ENCODE assay signal across 13 cellular contexts in genomic region chr5:110880413-110880812, GRCh38.
A peak's percentile ranks its signal among the peaks of the same experiment; 100 is the strongest.
DNase-seq lines count a peak whose midpoint lies in the region; ATAC-seq, FAIRE-seq and TF ChIP-seq lines count a peak whose summit lies in the region.
"Had no signal": no experiment of that assay in that cellular context is flagged by ENCODE, and none has a peak within 500 bp of the region (broad histone marks: within the 10 kb centered on the region; RNA-seq: fewer than 3 reads in every experiment).

No MANE protein-coding gene starts in this region.

- H3K27me3 ChIP-seq in IMR-90 (ENCODE audit: control insufficient read depth, insufficient read depth, low read length) (no peaks in the 10 kb centered on the region), bronchial epithelial cell (ENCODE audit: control insufficient read depth, insufficient read depth, low read length) (no peaks in the 10 kb centered on the region), lung (ENCODE audit: control insufficient read depth, insufficient read depth) (no peaks in the 10 kb centered on the region)

- H3K9me3 ChIP-seq in IMR-90 (ENCODE audit: control insufficient read depth, insufficient read depth, low read length) (no peaks in the 10 kb centered on the region), lung (ENCODE audit: control insufficient read depth in 2 of 2, insufficient read depth in 1 of 2, low read length in 1 of 2) (peaks cover 0 to 3% of the 10 kb centered on the region in 2 donors)

- ATAC-seq in IMR-90 (ENCODE audit: low read depth) = peak; percentile 48
- ATAC-seq in lung (ENCODE audit: insufficient read depth, low FRiP score) = peak; percentile 53
- ATAC-seq: effector memory CD8-positive, alpha-beta T cell had no signal

- H3K18ac ChIP-seq in IMR-90 (ENCODE audit: low read depth, low read length) = peak overlapping the region; percentile 60; the same call in 1 of the 2 replicates

- no peak overlapping the region for H3K56ac ChIP-seq in IMR-90 (ENCODE audit: extremely low read depth, insufficient read depth, low read length)

- no peak for TF ChIP-seq CTCF in AG10803 (conservative IDR thresholded peaks at IDR 0.05; ENCODE audit: low read length)
- TF ChIP-seq CTCF in IMR-90 (conservative IDR thresholded peaks at IDR 0.05; ENCODE audit: low read depth, low read length) = no peak
- no peak for TF ChIP-seq CTCF in bronchial epithelial cell (IDR thresholded peaks at IDR 0.05; ENCODE audit: insufficient read depth, low read length, severe bottlenecking)
- TF ChIP-seq CTCF in lung (IDR thresholded peaks at IDR 0.05; ENCODE audit: control extremely low read depth, extremely low read depth) = no peak
- TF ChIP-seq CTCF in GM13977 (IDR thresholded peaks at IDR 0.05; ENCODE audit: extremely low read depth, insufficient read depth, missing control alignments) = no peak

- no peaks in the 10 kb centered on the region for H4K20me1 ChIP-seq in IMR-90 (ENCODE audit: insufficient read depth, low read length)

- peak overlapping the region; percentile 30; the same call in 1 of the 3 replicates for H2BK15ac ChIP-seq in IMR-90 (ENCODE audit: low read depth, low read length)

- FAIRE-seq in bronchial epithelial cell (lab: Jason Lieb, UNC) = no peak

- no peak overlapping the region for H2BK5ac ChIP-seq in IMR-90 (ENCODE audit: low read depth, low read length, poor library complexity, severe bottlenecking)

- WGBS in IMR-90 (ENCODE audit: extremely low coverage in 2 of 2, insufficient read length in 1 of 2), 2 experiments = no CpG with 5 or more reads among the region's 2 CpGs
- WGBS in lung, 2 donors = 58 to 77% methylated on average over 2 of the region's 2 CpGs

- H3K9me1 ChIP-seq in IMR-90 (ENCODE audit: insufficient read depth, low read length) = no peaks in the 10 kb centered on the region

- no peak overlapping the region for H3K23ac ChIP-seq in IMR-90 (ENCODE audit: low read depth, low read length)

- H3K4me2 ChIP-seq in IMR-90 (ENCODE audit: low read depth, low read length) = peak overlapping the region; percentile 24; the same call in 1 of the 2 replicates

- no peak for TF ChIP-seq RAD21 in IMR-90 (IDR thresholded peaks at IDR 0.05; ENCODE audit: low read length)

- H3K27ac ChIP-seq in IMR-90 (ENCODE audit: insufficient read depth, low read length) (no peak overlapping the region), lung (ENCODE audit: low read depth in 1 of 2, low read length in 1 of 2) (no peak overlapping the region)

- no peak overlapping the region for H2AFZ ChIP-seq in IMR-90 (replicated peaks; ENCODE audit: low read length, poor library complexity)

- TF ChIP-seq POLR2A in IMR-90 (IDR thresholded peaks at IDR 0.05; ENCODE audit: low read depth, low read length) = no peak

- H3K79me1 ChIP-seq in IMR-90 (ENCODE audit: low read depth in 1 of 2, low read length in 2 of 2) = no peaks in the 10 kb centered on the region

- H2AK9ac ChIP-seq in IMR-90 (replicated peaks; ENCODE audit: low read depth, low read length, poor library complexity) = no peak overlapping the region

- POLR2A ChIA-PET in IMR-90 (lab: Charles Lee; ENCODE audit: unreplicated experiment) = no interaction called here

- no peak overlapping the region for H4K5ac ChIP-seq in IMR-90 (ENCODE audit: low read depth, low read length)

- H4K8ac ChIP-seq in IMR-90 (ENCODE audit: low read depth in 2 of 2, low read length in 2 of 2) = peak overlapping the region in 1 of 2 experiments; percentile 56; a peak in 1 of 4 replicates

- DNase-seq in AG10803 (ENCODE audit: low read depth) = peak; percentile 11
- peak; percentile 92 for DNase-seq in IMR-90
- peak; percentile 94 for DNase-seq in bronchial epithelial cell (ENCODE audit: low read depth)
- peak; percentile 47 for DNase-seq in lung (ENCODE audit: low spot score)
- no peak for DNase-seq in retina
- DNase-seq in HK-2 (ENCODE audit: unreplicated experiment) = no peak
- DNase-seq in GM13977 (ENCODE audit: low spot score) = no peak
- no peak for DNase-seq in DMS114 treated with DMSO at 0.1 percent for 48 hours (lab: John Stamatoyannopoulos, UW; ENCODE audit: unreplicated experiment)
- DNase-seq: activated effector memory CD4-positive, alpha-beta T cell treated with Interleukin-2 at 50 U/mL for 16 hours; effector memory CD8-positive, alpha-beta T cell; islet precursor cell; NCI-H1105 treated with DMSO at 0.1 percent for 48 hours; posterior cingulate gyrus had no signal

- BruUV-seq in IMR-90 (replicated peaks; lab: Mats Ljungman, UMichigan) = no TSS peak

- CTCF ChIA-PET in IMR-90 (lab: Yijun Ruan, JAX) = no interaction called here

- in situ Hi-C loops in IMR-90 (cut with MboI; ENCODE audit: low sequenced_read_pairs) = no loop called here
- in situ Hi-C loops in GM13977 (cut with MboI; ENCODE audit: low pct_unique_long_range_greater_than_20kb, low sequenced_read_pairs, unreplicated experiment) = no loop called here

- no peak overlapping the region for H3K4me3 ChIP-seq in AG10803 (ENCODE audit: low read length)
- H3K4me3 ChIP-seq in IMR-90 (ENCODE audit: insufficient read depth, low read depth, low read length) = no peak overlapping the region
- no peak overlapping the region for H3K4me3 ChIP-seq in bronchial epithelial cell (ENCODE audit: low read depth, low read length)
- no peak overlapping the region for H3K4me3 ChIP-seq in lung

- 0 out of 2 replicates have a peak overlapping the region, but pooled peaks have one; percentile 19 for H4K91ac ChIP-seq in IMR-90 (ENCODE audit: insufficient read depth, low read depth, low read length)

- H3K4ac ChIP-seq in IMR-90 (ENCODE audit: low read depth, low read length) = no peak overlapping the region

- dilution Hi-C loops in IMR-90 (cut with HindIII; ENCODE audit: low sequenced_read_pairs, unreplicated experiment) = no loop called here

- H3K4me1 ChIP-seq in IMR-90 (ENCODE audit: control insufficient read depth, insufficient read depth, low read length) = no peaks in the 10 kb centered on the region
- H3K4me1 ChIP-seq in lung (ENCODE audit: control insufficient read depth in 2 of 2, insufficient read depth in 2 of 2, low read length in 2 of 2) = no peaks in the 10 kb centered on the region

- H2BK120ac ChIP-seq in IMR-90 (ENCODE audit: low read depth, low read length) = no peak overlapping the region

- H3K36me3 ChIP-seq in IMR-90 (ENCODE audit: control insufficient read depth, insufficient read depth, low read length) = no peaks in the 10 kb centered on the region
- no peaks in the 10 kb centered on the region for H3K36me3 ChIP-seq in bronchial epithelial cell (ENCODE audit: control insufficient read depth, insufficient read depth, low read length)
- H3K36me3 ChIP-seq in lung (ENCODE audit: control insufficient read depth in 2 of 2, insufficient read depth in 2 of 2, low read length in 2 of 2) = no peaks in the 10 kb centered on the region

- H2AK5ac ChIP-seq in IMR-90 (ENCODE audit: low read depth, low read length) = no peak overlapping the region

- peak overlapping the region; percentile 17; the same call in 1 of the 2 replicates for H2BK20ac ChIP-seq in IMR-90 (ENCODE audit: low read depth, low read length)

- H3K9ac ChIP-seq in IMR-90 (ENCODE audit: low read depth, low read length) = no peak overlapping the region

- intact Hi-C loops in IMR-90 (cut with micrococcal nuclease) = no loop called here

- H3K14ac ChIP-seq in IMR-90 (replicated peaks; ENCODE audit: low read depth, low read length) = no peak overlapping the region

TF ChIP-seq in IMR-90, 13 proteins besides CTCF, POLR2A, EP300 and RAD21:
- TF ChIP-seq NFE2L2 (IDR thresholded peaks at IDR 0.05; ENCODE audit: low read depth, low read length) (no peak), FOS (IDR thresholded peaks at IDR 0.05; ENCODE audit: low read depth, low read length) (peak; percentile 7; the same call in 1 of the 2 replicates)

Comparison
In these comparisons a context has a peak if more than half of its experiments do, and no peak if none do; other contexts are left out.
1. DNase-seq: peak in AG10803 (single experiment), IMR-90 (single experiment), bronchial epithelial cell (single experiment) and lung (single experiment); none in retina (single experiment), HK-2 (single experiment), GM13977 (single experiment) and DMS114 treated with DMSO at 0.1 percent for 48 hours (single experiment).